In the genomic region with DNA sequence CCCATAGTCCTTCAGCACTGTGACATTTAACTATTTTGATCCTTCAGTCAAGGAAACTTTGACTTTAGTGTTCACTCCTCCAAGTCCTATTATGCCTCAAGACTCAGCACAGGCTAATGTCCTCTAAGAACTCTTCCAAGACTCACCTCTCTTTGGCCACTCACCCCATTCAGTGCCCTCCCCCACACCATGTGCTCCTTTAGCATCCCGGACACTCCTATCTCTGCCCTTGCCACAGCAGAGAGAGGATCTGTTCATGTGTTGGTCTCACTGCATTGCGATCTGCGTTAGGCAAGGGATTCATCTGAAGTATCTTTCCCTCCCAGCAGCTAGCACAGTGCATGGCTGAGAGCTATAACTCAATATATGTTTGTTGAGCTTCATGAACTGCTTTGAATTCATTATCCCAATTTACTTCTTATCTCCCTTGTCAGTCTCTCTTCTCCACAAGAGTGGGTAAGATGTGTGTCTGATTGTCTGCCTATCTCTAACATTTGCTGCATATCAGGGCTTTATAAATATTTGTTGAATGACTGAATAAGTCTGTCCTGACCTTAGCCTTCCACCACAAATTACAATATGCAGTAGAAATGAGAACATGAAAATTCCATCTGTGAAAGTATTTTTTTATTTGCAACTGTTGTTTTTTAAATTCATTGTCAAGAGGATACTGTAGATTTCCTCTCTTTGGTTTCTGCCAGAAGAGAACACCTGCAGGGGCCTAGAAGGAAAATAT, we compare ENCODE assay signal across 16 cellular contexts.
"Had no signal": no experiment of that assay in that cellular context is flagged by ENCODE, and none has a peak within 500 bp of the region (broad histone marks: within the 10 kb centered on the region; RNA-seq: fewer than 3 reads in every experiment).

No MANE protein-coding gene starts in this region.

- H3K4me1 ChIP-seq: sigmoid colon, tibial artery, vagina had no signal

- ATAC-seq: activated CD4-positive, CD25-positive, alpha-beta regulatory T cell treated with anti-CD3 and anti-CD28 coated beads, Interleukin-2, amount 50 U/mL, for 24 hours; esophagus mucosa; natural killer cell treated with Interleukin-12 subunit alpha and Interleukin-12 subunit beta and Interleukin-15 and Interleukin-18, amount 100 ng/mL, for 72 hours had no signal

- H3K9me3 Mint-ChIP-seq: activated T-helper 1 cell treated with anti-CD3 and anti-CD28 coated beads, Interleukin-12 subunit alpha, Interleukin-12 subunit beta, Interleukin-2, Interleukin-4 antibody, amounts not matched to agents 30 ng/mL and 10 ng/mL and 1 ng/mL, durations not matched to agents 14 hours and 24 hours and 36 hours had no signal

- H3K9me3 ChIP-seq: sigmoid colon, tibial artery, vagina had no signal

- H3K27me3 ChIP-seq: sigmoid colon, vagina had no signal

- H3K36me3 Mint-ChIP-seq: natural killer cell treated with Interleukin-12 subunit alpha and Interleukin-12 subunit beta and Interleukin-15 and Interleukin-18, amount 100 ng/mL, for 72 hours had no signal

- DNase-seq: activated CD4-positive, alpha-beta T cell treated with anti-CD3 and anti-CD28 coated beads, Interleukin-2, amount 50 U/mL, for 1 hour; activated naive CD4-positive, alpha-beta T cell; central memory CD4-positive, alpha-beta T cell; hypothalamus; mesendoderm; sigmoid colon; stimulated activated CD4-positive, alpha-beta T cell treated with anti-CD3 and anti-CD28 coated beads, Interleukin-1b, Interleukin-23, amount 100 ng/mL, for 48 hours; T-helper 1 cell; T1000; tibial artery had no signal

- H3K27ac ChIP-seq: coronary artery, sigmoid colon, tibial artery, vagina had no signal

- H3K4me3 ChIP-seq: coronary artery, sigmoid colon, tibial artery, vagina had no signal

- H3K27ac Mint-ChIP-seq: activated T-helper 1 cell treated with anti-CD3 and anti-CD28 coated beads, Interleukin-12 subunit alpha, Interleukin-12 subunit beta, Interleukin-2, Interleukin-4 antibody, amounts not matched to agents 30 ng/mL and 10 ng/mL and 1 ng/mL, durations not matched to agents 14 hours and 24 hours and 36 hours; natural killer cell treated with Interleukin-12 subunit alpha and Interleukin-12 subunit beta and Interleukin-15 and Interleukin-18, amount 100 ng/mL, for 72 hours had no signal

- H3K4me3 Mint-ChIP-seq: activated T-helper 1 cell treated with anti-CD3 and anti-CD28 coated beads, Interleukin-12 subunit alpha, Interleukin-12 subunit beta, Interleukin-2, Interleukin-4 antibody, amounts not matched to agents 30 ng/mL and 10 ng/mL and 1 ng/mL, durations not matched to agents 14 hours and 24 hours and 36 hours; natural killer cell treated with Interleukin-12 subunit alpha and Interleukin-12 subunit beta and Interleukin-15 and Interleukin-18, amount 100 ng/mL, for 72 hours had no signal

- H3K36me3 ChIP-seq: sigmoid colon, tibial artery, vagina had no signal
